ENCODE assay signal across 8 cellular contexts in the genomic region with DNA sequence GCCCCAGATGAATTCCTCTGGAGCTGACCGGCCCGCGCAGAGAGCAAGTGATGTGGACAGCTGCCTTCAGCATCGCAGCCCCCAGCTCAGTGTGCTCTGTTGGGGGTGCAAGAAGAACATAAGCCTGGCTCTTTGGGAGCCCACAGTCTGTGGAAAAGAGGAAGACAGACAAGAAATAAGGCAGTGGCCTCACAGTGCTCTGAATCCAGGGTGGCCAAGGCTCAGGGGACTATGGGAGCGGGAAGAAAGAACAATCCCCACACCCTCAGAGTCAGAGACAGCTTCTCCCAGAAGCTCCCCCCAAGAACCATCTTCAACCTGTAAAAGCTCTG. TPM values are rescaled to one million over a fixed set of nuclear protein-coding genes. Genes with fewer than 3 reads are reported as not detected.
DNase-seq lines count a peak whose midpoint lies in the region; ATAC-seq and TF ChIP-seq lines count a peak whose summit lies in the region.

No MANE protein-coding gene starts in this region.

- ATAC-seq in GM21447 (IDR thresholded peaks at IDR 0.05; ENCODE audit: unreplicated experiment), result no peak

- H3K27ac ChIP-seq in MM.1S (ENCODE audit: low read length) (peak overlapping the region; percentile 16; the same call in 1 of the 2 replicates), coronary artery (peak overlapping the region; percentile 59 to 96)

- POLR2A ChIA-PET in BJ (lab: Charles Lee), result interaction anchor here (0.6 kb wide), 1 partner anchor 100 kb away, joined by 3 read pairs; no protein-coding TSS in a partner anchor

- H3K9me2 ChIP-seq in MM.1S (replicated peaks; ENCODE audit: insufficient read depth, low read length), result no peaks in the 10 kb centered on the region

- H3K4me1 ChIP-seq in MM.1S (ENCODE audit: low read length), result peaks cover 31% of the 10 kb centered on the region

- H3K9me3 ChIP-seq in MM.1S (replicated peaks; ENCODE audit: insufficient read depth, low read length), result no peaks in the 10 kb centered on the region

- H2AFZ ChIP-seq in MM.1S (ENCODE audit: low read length), result peak overlapping the region; percentile 89

- no peak overlapping the region for H3K27ac Mint-ChIP-seq in neural crest cell (ENCODE audit: unreplicated experiment)

- DNase-seq in BJ (ENCODE audit: low read depth) (no peak), MM.1S (no peak), coronary artery (ENCODE audit: low spot score) (no peak), neural crest cell (ENCODE audit: low read depth, low spot score) (no peak), HuH-7.5 (ENCODE audit: low spot score) (no peak), AG20443 (ENCODE audit: low spot score) (no peak), NCI-H69 (lab: John Stamatoyannopoulos, UW) (no peak)

- no peaks in the 10 kb centered on the region for H3K9me3 Mint-ChIP-seq in neural crest cell

- H3K79me2 ChIP-seq in MM.1S (ENCODE audit: low read length), result peaks cover 32% of the 10 kb centered on the region

- no peaks in the 10 kb centered on the region for H3K36me3 Mint-ChIP-seq in neural crest cell (ENCODE audit: low read depth)

- H3K4me3 Mint-ChIP-seq in neural crest cell, result peak overlapping the region; percentile 91

- no peak for TF ChIP-seq CTCF in BJ (IDR thresholded peaks at IDR 0.05; ENCODE audit: insufficient read depth, low read depth, low read length)
- no peak for TF ChIP-seq CTCF in MM.1S (IDR thresholded peaks at IDR 0.05; ENCODE audit: low read length)
- no peak for TF ChIP-seq CTCF in coronary artery (IDR thresholded peaks at IDR 0.05)
- no peak for TF ChIP-seq CTCF in neural crest cell (conservative IDR thresholded peaks at IDR 0.05)

- peaks cover 42% of the 10 kb centered on the region for H3F3A ChIP-seq in MM.1S (ENCODE audit: insufficient read depth, low read length)

- peak overlapping the region; percentile 85; the same call in 1 of the 2 replicates for H3K4me2 ChIP-seq in MM.1S (ENCODE audit: low read depth, low read length)

- peaks cover 32% of the 10 kb centered on the region for H3K4me1 Mint-ChIP-seq in neural crest cell

- H3K36me3 ChIP-seq in BJ (ENCODE audit: control insufficient read depth, insufficient read depth, low read length), result peaks cover 2% of the 10 kb centered on the region; the same call in 1 of the 2 replicates
- H3K36me3 ChIP-seq in MM.1S (replicated peaks; ENCODE audit: insufficient read depth, low read length), result no peaks in the 10 kb centered on the region

- CTCF ChIA-PET in BJ (lab: Yijun Ruan, JAX), result interaction anchor here (0.6 to 7.1 kb wide), 32 partner anchors 9 to 1363 kb away, joined by 3 to 94 read pairs (median 4); a partner anchor contains a TSS

- no peaks in the 10 kb centered on the region for H3K27me3 Mint-ChIP-seq in neural crest cell (ENCODE audit: low read depth)

- no peaks in the 10 kb centered on the region for H4K20me1 ChIP-seq in MM.1S (ENCODE audit: insufficient read depth, low read length)

- peak overlapping the region; percentile 82 for H3K9ac ChIP-seq in MM.1S (ENCODE audit: low read length)

- H3K27me3 ChIP-seq in BJ (ENCODE audit: control insufficient read depth, insufficient read depth, low read length) (no peaks in the 10 kb centered on the region), MM.1S (replicated peaks; ENCODE audit: insufficient read depth, low read length) (no peaks in the 10 kb centered on the region)

- H3K4me3 ChIP-seq in BJ (ENCODE audit: low read depth, low read length) (peak overlapping the region; percentile 65), MM.1S (ENCODE audit: low read length) (peak overlapping the region; percentile 80), coronary artery (peak overlapping the region; percentile 97)

RNA-seq across cellular contexts. Expression of a gene that starts 0.3 kb away (rescaled TPM):
- 12.3 and 12.4 TPM in 2 replicates for polyA plus RNA-seq in BJ (2011; rRNA removed)
- 6.0 and 6.8 TPM in 2 replicates for polyA minus RNA-seq in BJ (2011; rRNA and poly(A)+ RNA removed)
- total RNA-seq in neural crest cell, result 15.7 and 16.7 TPM in 2 replicates

RNA-seq across cellular contexts. Expression of a gene that starts 2.5 kb away (rescaled TPM):
- polyA plus RNA-seq in BJ (2011; rRNA removed), result 69.8 and 93.8 TPM in 2 replicates
- 58.2 and 84.9 TPM in 2 replicates for polyA minus RNA-seq in BJ (2011; rRNA and poly(A)+ RNA removed)
- 65.4 and 73.8 TPM in 2 replicates for total RNA-seq in neural crest cell

RNA-seq across cellular contexts. Expression of a gene that starts 22.1 kb away (rescaled TPM):
- polyA plus RNA-seq in BJ (2011; rRNA removed), result 7.0 and 9.6 TPM in 2 replicates
- polyA minus RNA-seq in BJ (2011; rRNA and poly(A)+ RNA removed), result 3.0 and 3.8 TPM in 2 replicates
- 20.6 and 20.9 TPM in 2 replicates for total RNA-seq in neural crest cell

RNA-seq across cellular contexts. Expression of a gene that starts 29.5 kb away (rescaled TPM):
- 7.2 and 40.4 TPM in 2 replicates for polyA plus RNA-seq in BJ (2011; rRNA removed)
- polyA minus RNA-seq in BJ (2011; rRNA and poly(A)+ RNA removed), result 14.7 and 16.0 TPM in 2 replicates
- 78.0 and 81.6 TPM in 2 replicates for total RNA-seq in neural crest cell

RNA-seq across cellular contexts. Expression of a gene that starts 48.3 kb away (rescaled TPM):
- 6.9 and 11.1 TPM in 2 replicates for polyA plus RNA-seq in BJ (2011; rRNA removed)
- 7.3 and 7.7 TPM in 2 replicates for polyA minus RNA-seq in BJ (2011; rRNA and poly(A)+ RNA removed)
- 2.8 TPM in 2 replicates for total RNA-seq in neural crest cell
